8 cellular contexts compared by ENCODE assay signal in the genomic region with DNA sequence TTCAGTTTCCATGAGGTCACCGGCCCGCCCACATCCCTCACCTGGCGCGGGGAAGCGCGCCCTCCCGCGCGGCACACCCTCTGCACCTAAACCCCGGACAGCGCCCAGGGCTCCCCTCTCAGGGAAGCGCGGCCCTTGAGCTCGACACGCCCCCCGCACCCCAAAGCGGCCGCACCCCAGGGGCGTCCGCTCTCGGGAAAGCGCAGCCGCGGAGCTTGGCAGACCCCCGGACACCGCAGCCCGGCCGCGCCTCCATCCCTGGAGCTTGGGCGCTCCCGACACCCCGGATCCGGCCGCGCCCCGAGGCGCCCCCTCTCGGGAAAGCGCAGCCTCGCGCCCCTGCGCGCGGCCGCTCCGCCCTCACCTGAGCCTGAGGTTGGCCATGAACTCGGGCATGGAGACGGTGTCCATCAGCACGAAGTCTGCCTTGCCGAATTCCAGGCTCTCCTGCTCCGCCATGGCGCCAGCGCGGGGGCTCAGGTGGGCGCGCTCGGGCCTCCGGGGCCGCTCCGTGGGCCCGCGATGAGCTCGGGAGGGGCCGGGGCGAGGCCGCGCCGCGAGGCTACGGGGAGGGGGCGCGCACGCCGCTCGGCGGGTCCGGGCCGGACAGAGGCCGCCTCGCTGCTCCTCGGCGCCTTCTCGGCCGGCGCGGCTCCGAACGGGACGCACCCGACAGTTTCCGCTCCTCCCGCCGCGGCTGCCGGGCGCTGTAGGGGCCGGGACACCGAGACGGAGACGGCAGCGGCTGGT. TPM values are rescaled to one million over a fixed set of nuclear protein-coding genes. Genes with fewer than 3 reads are reported as not detected.
A peak's percentile ranks its signal among the peaks of the same experiment; 100 is the strongest.
DNase-seq lines count a peak whose midpoint lies in the region; ATAC-seq and TF ChIP-seq lines count a peak whose summit lies in the region.

A gene (minus strand): TSS at position 711 of the 750 bp plus-strand sequence. CDS start 252 bp downstream, at position 459.

- BruUV-seq in Calu3 (replicated peaks; lab: Mats Ljungman, UMichigan), result no TSS peak

- peaks cover 19% of the 10 kb centered on the region for H3K4me1 Mint-ChIP-seq in Calu3 (ENCODE audit: low read depth, unreplicated experiment)

- intact Hi-C loops in Calu3 (cut with micrococcal nuclease; ENCODE audit: unreplicated experiment), result loop anchor here (1.0 kb wide), 1 partner anchor 93 kb away; no protein-coding TSS in a partner anchor

- TF ChIP-seq CTCF in Calu3 (IDR thresholded peaks at IDR 0.05; ENCODE audit: unreplicated experiment) (peak; percentile 65), brain microvascular endothelial cell (IDR thresholded peaks at IDR 0.05; ENCODE audit: low read depth, low read length, missing control alignments) (peak; percentile 34)

- CTCF ChIA-PET in Calu3 (lab: Charles Lee), result interaction anchor here (0.6 to 3.9 kb wide), 21 partner anchors 9 to 1067 kb away, joined by 3 to 67 read pairs (median 5); no protein-coding TSS in a partner anchor

- peak within 1 kb of the TSS; percentile 65 for H3K27ac Mint-ChIP-seq in Calu3 (ENCODE audit: unreplicated experiment)

- peak within 1 kb of the TSS; percentile 68 for H3K4me3 ChIP-seq in brain microvascular endothelial cell (ENCODE audit: low read depth, low read length)

- H3K27me3 Mint-ChIP-seq in Calu3 (ENCODE audit: unreplicated experiment), result no peaks in the 10 kb centered on the region

- no peaks in the 10 kb centered on the region for H3K9me3 Mint-ChIP-seq in Calu3 (ENCODE audit: low read depth, unreplicated experiment)

- H3K36me3 Mint-ChIP-seq in Calu3 (ENCODE audit: insufficient read depth, unreplicated experiment), result peaks cover 18% of the 10 kb centered on the region

- H3K27ac ChIP-seq in brain microvascular endothelial cell, result peak within 1 kb of the TSS; percentile 34

- H3K27me3 ChIP-seq in brain microvascular endothelial cell (replicated peaks), result no peaks in the 10 kb centered on the region

- DNase-seq in Calu3 (peak; percentile 83), HUDEP-2 (lab: John Stamatoyannopoulos, UW; ENCODE audit: unreplicated experiment in 76 of 76) (peak in 41 of 76 experiments; percentile 22 to 70 (median 35)), T-helper 9 cell (peak; percentile 60), brain microvascular endothelial cell (no peak), islet precursor cell (peak; percentile 86), KG1 (lab: John Stamatoyannopoulos, UW) (no peak)
- peak; percentile 58 to 69 (median 58) for DNase-seq in stimulated activated CD4-positive, alpha-beta T cell treated with anti-CD3 and anti-CD28 coated beads, Interleukin-12 subunit alpha, Interleukin-12 subunit beta, amount 100 ng/mL, for 48 hours (ENCODE audit: low read depth in 2 of 3, low spot score in 1 of 3)

- peak; percentile 56 for ATAC-seq in GM21367 (IDR thresholded peaks at IDR 0.05; ENCODE audit: unreplicated experiment)

- H3K4me3 Mint-ChIP-seq in Calu3 (ENCODE audit: low read depth, unreplicated experiment), result peak within 1 kb of the TSS; percentile 73

- no peaks in the 10 kb centered on the region for H3K36me3 ChIP-seq in brain microvascular endothelial cell (replicated peaks)

- in situ Hi-C loops in brain microvascular endothelial cell (cut with HindIII; ENCODE audit: low pct_ligation_motif_present, low sequenced_read_pairs), result no loop called here

RNA-seq across cellular contexts. Expression of the gene that starts here (rescaled TPM):
- 51.9 and 57.2 TPM in 2 replicates for total RNA-seq in Calu3 (2022)

Comparison
In these comparisons a context has a peak if more than half of its experiments do, and no peak if none do; other contexts are left out.
1. DNase-seq: peak in Calu3 (single experiment), HUDEP-2 (41 of 76), T-helper 9 cell (single experiment), islet precursor cell (single experiment) and stimulated activated CD4-positive, alpha-beta T cell treated with anti-CD3 and anti-CD28 coated beads, Interleukin-12 subunit alpha, Interleukin-12 subunit beta, amount 100 ng/mL, for 48 hours (3 of 3); none in brain microvascular endothelial cell (single experiment) and KG1 (single experiment).